In genomic region chr18:70659026-70659726, GRCh38 we compare ENCODE assay signal across 12 cellular contexts.
A peak's percentile ranks its signal among the peaks of the same experiment; 100 is the strongest.
DNase-seq lines count a peak whose midpoint lies in the region; ATAC-seq and TF ChIP-seq lines count a peak whose summit lies in the region.
"Had no signal": no experiment of that assay in that cellular context is flagged by ENCODE, and none has a peak within 500 bp of the region (broad histone marks: within the 10 kb centered on the region; RNA-seq: fewer than 3 reads in every experiment).

No MANE protein-coding gene starts in this region.

- no peaks in the 10 kb centered on the region for H3K36me3 Mint-ChIP-seq in CD8-positive, alpha-beta memory T cell
- no peaks in the 10 kb centered on the region for H3K36me3 Mint-ChIP-seq in activated naive CD4-positive, alpha-beta T cell treated with anti-CD3 and anti-CD28 coated beads for 36 hours (ENCODE audit: low read depth)

- no peak overlapping the region for H3K4me3 ChIP-seq in CD8-positive, alpha-beta memory T cell (ENCODE audit: low read length)
- H3K4me3 ChIP-seq in Panc1 (ENCODE audit: low read depth in 2 of 2, low read length in 2 of 2): no peak overlapping the region
- H3K4me3 ChIP-seq in mesenchymal stem cell (ENCODE audit: insufficient read depth in 1 of 2, low read depth in 1 of 2, low read length in 2 of 2): peak overlapping the region in 1 of 2 experiments; percentile 41
- H3K4me3 ChIP-seq in dorsolateral prefrontal cortex: peak overlapping the region in 24 of 59 donors; percentile 0 to 38 (median 23)
- H3K4me3 ChIP-seq: SJSA1 had no signal

- H3K4me3 Mint-ChIP-seq in CD8-positive, alpha-beta memory T cell: peak overlapping the region in 3 of 7 donors; percentile 6 to 43 (median 32)
- H3K4me3 Mint-ChIP-seq in activated naive CD4-positive, alpha-beta T cell treated with anti-CD3 and anti-CD28 coated beads for 36 hours: peak overlapping the region; percentile 73

- H3K27me3 Mint-ChIP-seq in CD8-positive, alpha-beta memory T cell: no peaks in the 10 kb centered on the region
- H3K27me3 Mint-ChIP-seq in activated naive CD4-positive, alpha-beta T cell treated with anti-CD3 and anti-CD28 coated beads for 36 hours (ENCODE audit: low read depth): no peaks in the 10 kb centered on the region

- H3K36me3 ChIP-seq in CD8-positive, alpha-beta memory T cell (ENCODE audit: insufficient read depth, low read length): no peaks in the 10 kb centered on the region
- no peaks in the 10 kb centered on the region for H3K36me3 ChIP-seq in Panc1 (ENCODE audit: control insufficient read depth, insufficient read depth, low read length)
- no peaks in the 10 kb centered on the region for H3K36me3 ChIP-seq in mesenchymal stem cell (ENCODE audit: control insufficient read depth in 1 of 2, insufficient read depth in 2 of 2, low read depth in 1 of 2, low read length in 2 of 2)
- H3K36me3 ChIP-seq: SJSA1 had no signal

- peaks cover 2 to 40% (median 3%) of the 10 kb centered on the region in 3 donors for H3K4me1 Mint-ChIP-seq in CD8-positive, alpha-beta memory T cell
- H3K4me1 Mint-ChIP-seq in activated naive CD4-positive, alpha-beta T cell treated with anti-CD3 and anti-CD28 coated beads for 36 hours (ENCODE audit: low read depth): peaks cover 50% of the 10 kb centered on the region

- no peak overlapping the region for H2AK5ac ChIP-seq in mesenchymal stem cell (ENCODE audit: low read length, severe bottlenecking)

- H4K8ac ChIP-seq in mesenchymal stem cell (ENCODE audit: low read length): no peak overlapping the region

- H2BK15ac ChIP-seq in mesenchymal stem cell (ENCODE audit: low read depth, poor library complexity, severe bottlenecking): no peak overlapping the region

- WGBS in mesenchymal stem cell: 68% methylated on average over 9 of the region's 11 CpGs

- no peak for ATAC-seq in Panc1

- H2BK12ac ChIP-seq in mesenchymal stem cell (ENCODE audit: low read length in 2 of 2): no peak overlapping the region

- H3K9me3 ChIP-seq in CD8-positive, alpha-beta memory T cell (ENCODE audit: low read length): no peaks in the 10 kb centered on the region
- no peaks in the 10 kb centered on the region for H3K9me3 ChIP-seq in Panc1 (ENCODE audit: control insufficient read depth, insufficient read depth, low read depth, low read length)
- H3K9me3 ChIP-seq in mesenchymal stem cell (ENCODE audit: control insufficient read depth, low read length): no peaks in the 10 kb centered on the region
- H3K9me3 ChIP-seq: SJSA1 had no signal

- peaks cover 51% of the 10 kb centered on the region for H3K4me1 ChIP-seq in CD8-positive, alpha-beta memory T cell (ENCODE audit: insufficient read depth, low read length)
- H3K4me1 ChIP-seq in Panc1 (ENCODE audit: control insufficient read depth, insufficient read depth, low read length) (no peaks in the 10 kb centered on the region), mesenchymal stem cell (ENCODE audit: control insufficient read depth, insufficient read depth, low read depth, low read length) (no peaks in the 10 kb centered on the region)
- H3K4me1 ChIP-seq: SJSA1 had no signal

- peak in 4 of 5 donors; percentile 3 to 85 (median 45) for DNase-seq in CD8-positive, alpha-beta memory T cell
- DNase-seq in Panc1 (ENCODE audit: low read depth, low spot score): no peak
- peak; percentile 79 for DNase-seq in activated naive CD4-positive, alpha-beta T cell treated with anti-CD3 and anti-CD28 coated beads for 36 hours
- DNase-seq in mesenchymal stem cell: no peak
- no peak for DNase-seq in DMS79 (lab: John Stamatoyannopoulos, UW)
- DNase-seq in NCI-H1417 treated with DMSO at 0.1 percent for 48 hours (lab: John Stamatoyannopoulos, UW): no peak
- DNase-seq in iPS-NIHi11 (ENCODE audit: low spot score): no peak
- no peak for DNase-seq in dorsolateral prefrontal cortex
- DNase-seq: DMS 273 treated with DMSO at 0.1 percent for 48 hours, foreskin fibroblast, NCI-H187 treated with DMSO at 0.1 percent for 48 hours had no signal

- no peak overlapping the region for H3K14ac ChIP-seq in mesenchymal stem cell (ENCODE audit: low read length in 2 of 2)

- no peaks in the 10 kb centered on the region for H3K79me1 ChIP-seq in mesenchymal stem cell (replicated peaks; ENCODE audit: low read length, poor library complexity, severe bottlenecking)

- no peak overlapping the region for H3K23ac ChIP-seq in mesenchymal stem cell (ENCODE audit: low read length in 2 of 2)

- CTCF ChIA-PET in CD8-positive, alpha-beta memory T cell (lab: Charles Lee): no interaction called here
- CTCF ChIA-PET in Panc1 (lab: Charles Lee): no interaction called here
- CTCF ChIA-PET in activated naive CD4-positive, alpha-beta T cell treated with anti-CD3 and anti-CD28 coated beads for 36 hours (lab: Charles Lee): interaction anchor here (0.9 to 1.8 kb wide), 5 partner anchors 10 to 169 kb away, joined by 3 to 4 read pairs (median 3); no protein-coding TSS in a partner anchor

- no peak overlapping the region for H2BK120ac ChIP-seq in mesenchymal stem cell (ENCODE audit: low read depth, low read length)

- H3K27ac ChIP-seq in CD8-positive, alpha-beta memory T cell (ENCODE audit: low read depth, low read length): no peak overlapping the region
- peak overlapping the region; percentile 17; the same call in 1 of the 2 replicates for H3K27ac ChIP-seq in Panc1 (ENCODE audit: low read length)
- no peak overlapping the region for H3K27ac ChIP-seq in mesenchymal stem cell (ENCODE audit: low read length, poor library complexity, severe bottlenecking)
- no peak overlapping the region for H3K27ac ChIP-seq in dorsolateral prefrontal cortex
- H3K27ac ChIP-seq: SJSA1 had no signal

- no peak overlapping the region for H3K18ac ChIP-seq in mesenchymal stem cell (ENCODE audit: low read depth in 1 of 2, low read length in 2 of 2)

- intact Hi-C loops in Panc1 (cut with micrococcal nuclease; ENCODE audit: unreplicated experiment) (no loop called here), dorsolateral prefrontal cortex (cut with DNase I) (no loop called here)
- intact Hi-C loops in activated naive CD4-positive, alpha-beta T cell treated with anti-CD3 and anti-CD28 coated beads for 36 hours (cut with micrococcal nuclease): loop anchor here (1.0 to 2.0 kb wide), 2 partner anchors 27 to 32 kb away; no protein-coding TSS in a partner anchor

- H3K27me3 ChIP-seq in CD8-positive, alpha-beta memory T cell (ENCODE audit: insufficient read depth, low read length, poor library complexity, severe bottlenecking): no peaks in the 10 kb centered on the region
- no peaks in the 10 kb centered on the region for H3K27me3 ChIP-seq in Panc1 (ENCODE audit: control insufficient read depth, insufficient read depth, low read length)
- H3K27me3 ChIP-seq in mesenchymal stem cell (ENCODE audit: control insufficient read depth in 1 of 2, insufficient read depth in 1 of 2, low read length in 2 of 2): no peaks in the 10 kb centered on the region
- H3K27me3 ChIP-seq in dorsolateral prefrontal cortex: no peaks in the 10 kb centered on the region
- H3K27me3 ChIP-seq: SJSA1 had no signal

- BruUV-seq in Panc1 (replicated peaks; lab: Mats Ljungman, UMichigan): no TSS peak

- no peak overlapping the region for H2BK5ac ChIP-seq in mesenchymal stem cell (ENCODE audit: low read depth, low read length, poor library complexity, severe bottlenecking)

- H3K4me2 ChIP-seq in mesenchymal stem cell (ENCODE audit: low read length, poor library complexity, severe bottlenecking): no peak overlapping the region

- H2AFZ ChIP-seq in mesenchymal stem cell (ENCODE audit: low read depth, low read length): peak overlapping the region; percentile 61

- H4K91ac ChIP-seq in mesenchymal stem cell (ENCODE audit: low read length): no peak overlapping the region

- TF ChIP-seq CTCF in Panc1 (IDR thresholded peaks at IDR 0.05) (no peak), dorsolateral prefrontal cortex (IDR thresholded peaks at IDR 0.05 in 54 of 56, conservative IDR thresholded peaks at IDR 0.05 in 2 of 56; ENCODE audit: low read depth in 1 of 56, partially characterized antibody in 56 of 56) (no peak)

- POLR2A ChIA-PET in CD8-positive, alpha-beta memory T cell (lab: Charles Lee): no interaction called here
- POLR2A ChIA-PET in Panc1 (lab: Charles Lee): interaction anchor here (0.7 kb wide), 1 partner anchor 72 kb away, joined by 3 read pairs; no protein-coding TSS in a partner anchor

- peak overlapping the region in 6 of 8 donors; percentile 15 to 84 (median 41) for H3K27ac Mint-ChIP-seq in CD8-positive, alpha-beta memory T cell
- H3K27ac Mint-ChIP-seq in activated naive CD4-positive, alpha-beta T cell treated with anti-CD3 and anti-CD28 coated beads for 36 hours: peak overlapping the region; percentile 73

- in situ Hi-C loops in Panc1 (cut with HindIII; ENCODE audit: low pct_unique_long_range_greater_than_20kb, low sequenced_read_pairs): no loop called here

- H3K4ac ChIP-seq in mesenchymal stem cell (ENCODE audit: low read depth in 1 of 2, low read length in 2 of 2): no peak overlapping the region

- H3K9ac ChIP-seq in mesenchymal stem cell (ENCODE audit: low read length): no peak overlapping the region

- H3K9me3 Mint-ChIP-seq in CD8-positive, alpha-beta memory T cell: peaks cover 0 to 4% (median 0%) of the 10 kb centered on the region in 5 donors
- no peaks in the 10 kb centered on the region for H3K9me3 Mint-ChIP-seq in activated naive CD4-positive, alpha-beta T cell treated with anti-CD3 and anti-CD28 coated beads for 36 hours

Comparison
In these comparisons a context has a peak if more than half of its experiments do, and no peak if none do; other contexts are left out.
1. DNase-seq: peak in CD8-positive, alpha-beta memory T cell (4 of 5) and activated naive CD4-positive, alpha-beta T cell treated with anti-CD3 and anti-CD28 coated beads for 36 hours (single experiment); none in Panc1 (single experiment), mesenchymal stem cell (single experiment), DMS79 (single experiment), NCI-H1417 treated with DMSO at 0.1 percent for 48 hours (single experiment), iPS-NIHi11 (single experiment) and dorsolateral prefrontal cortex (0 of 10).